Comparison of ENCODE assay signal across 31 cellular contexts in the genomic region with DNA sequence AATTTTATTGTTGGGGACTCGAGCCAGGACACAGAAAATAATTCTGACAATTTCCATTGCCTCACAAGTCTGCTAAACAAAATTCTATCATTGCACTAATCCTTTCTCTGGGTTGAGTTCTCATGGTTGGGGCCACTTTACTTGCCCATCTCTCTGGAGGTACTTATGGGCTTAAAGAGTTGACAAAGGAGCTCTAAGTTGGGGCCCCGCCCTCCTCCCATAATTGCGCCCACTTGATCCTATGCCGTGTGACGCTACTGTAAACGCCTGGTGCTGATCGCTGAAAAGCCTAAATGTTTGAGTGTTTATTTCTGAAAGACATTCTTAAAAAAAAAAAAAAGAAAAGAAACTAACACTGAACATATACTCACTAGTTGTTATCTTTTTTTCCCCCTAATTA.
"Had no signal": no experiment of that assay in that cellular context is flagged by ENCODE, and none has a peak within 500 bp of the region (broad histone marks: within the 10 kb centered on the region; RNA-seq: fewer than 3 reads in every experiment).

No MANE protein-coding gene starts in this region.

- H3K27me3 ChIP-seq: adrenal gland, body of pancreas, esophagus muscularis mucosa, foreskin keratinocyte, gastrocnemius medialis, heart left ventricle had no signal

- H3K4me3 ChIP-seq: adrenal gland, body of pancreas, esophagus muscularis mucosa, gastrocnemius medialis, heart left ventricle had no signal

- H3K4me1 ChIP-seq: esophagus muscularis mucosa, foreskin keratinocyte, gastrocnemius medialis, heart left ventricle had no signal

- FAIRE-seq: colon had no signal

- H3K9me3 ChIP-seq: adrenal gland, body of pancreas, esophagus muscularis mucosa, gastrocnemius medialis, heart left ventricle had no signal

- ATAC-seq: activated CD4-positive, alpha-beta T cell treated with anti-CD3 and anti-CD28 coated beads for 36 hours; activated CD8-positive, alpha-beta memory T cell treated with anti-CD3 and anti-CD28 coated beads, Interleukin-2, amount 10 ng/mL, durations not matched to agents 7 days and 5 days; activated CD8-positive, alpha-beta T cell treated with anti-CD3 and anti-CD28 coated beads, Interleukin-2, amount 10 ng/mL, durations not matched to agents 7 days and 5 days; activated naive CD8-positive, alpha-beta T cell treated with anti-CD3 and anti-CD28 coated beads, Interleukin-2, amount 50 U/mL, for 24 hours; effector memory CD8-positive, alpha-beta T cell; foreskin keratinocyte; gastrocnemius medialis; heart left ventricle had no signal

- H3K27ac ChIP-seq: adrenal gland, esophagus muscularis mucosa, foreskin keratinocyte, gastrocnemius medialis, heart left ventricle had no signal

- DNase-seq: activated CD4-positive, alpha-beta memory T cell treated with anti-CD3 and anti-CD28 coated beads for 36 hours; activated CD4-positive, alpha-beta T cell treated with anti-CD3 and anti-CD28 coated beads for 36 hours; activated CD4-positive, alpha-beta T cell treated with anti-CD3 and anti-CD28 coated beads, Interleukin-2, amount 10 ng/mL, durations not matched to agents 24 days and 14 days; activated CD4-positive, CD25-positive, alpha-beta regulatory T cell; activated CD4-positive, CD25-positive, alpha-beta regulatory T cell treated with anti-CD3 and anti-CD28 coated beads, Interleukin-2, amount 50 U/mL, for 72 hours; activated CD8-positive, alpha-beta memory T cell treated with anti-CD3 and anti-CD28 coated beads, Interleukin-2, amount 10 ng/mL, durations not matched to agents 7 days and 5 days; activated CD8-positive, alpha-beta memory T cell treated with anti-CD3 and anti-CD28 coated beads, Interleukin-2, amount 50 U/mL, for 4 hours; activated CD8-positive, alpha-beta T cell treated with anti-CD3 and anti-CD28 coated beads, Interleukin-2, amount 10 ng/mL, durations not matched to agents 7 days and 5 days; activated effector memory CD4-positive, alpha-beta T cell treated with anti-CD3 and anti-CD28 coated beads, Interleukin-2, amount 50 U/mL, for 16 hours; activated naive CD4-positive, alpha-beta T cell treated with anti-CD3 and anti-CD28 coated beads for 36 hours; activated naive CD8-positive, alpha-beta T cell treated with anti-CD3 and anti-CD28 coated beads for 36 hours; activated naive CD8-positive, alpha-beta T cell treated with anti-CD3 and anti-CD28 coated beads, Interleukin-2, amount 50 U/mL, for 24 hours; activated T-cell treated with anti-CD3 and anti-CD28 coated beads, Interleukin-2, amount 50 U/mL, for 1 hour; activated T-cell treated with anti-CD3 and anti-CD28 coated beads, Interleukin-2, amount 50 U/mL, for 48 hours; adrenal gland; amygdala; aorta; caudate nucleus; cortex of kidney; dermis blood vessel endothelial cell; effector CD4-positive, alpha-beta T cell; effector memory CD8-positive, alpha-beta T cell; erythroblast; foreskin keratinocyte; gastrocnemius medialis; glutamatergic neuron; heart left ventricle; T-helper 2 cell had no signal

- H3K36me3 ChIP-seq: adrenal gland, esophagus muscularis mucosa, gastrocnemius medialis, heart left ventricle had no signal
